9 cellular contexts compared by ENCODE assay signal in the genomic region with DNA sequence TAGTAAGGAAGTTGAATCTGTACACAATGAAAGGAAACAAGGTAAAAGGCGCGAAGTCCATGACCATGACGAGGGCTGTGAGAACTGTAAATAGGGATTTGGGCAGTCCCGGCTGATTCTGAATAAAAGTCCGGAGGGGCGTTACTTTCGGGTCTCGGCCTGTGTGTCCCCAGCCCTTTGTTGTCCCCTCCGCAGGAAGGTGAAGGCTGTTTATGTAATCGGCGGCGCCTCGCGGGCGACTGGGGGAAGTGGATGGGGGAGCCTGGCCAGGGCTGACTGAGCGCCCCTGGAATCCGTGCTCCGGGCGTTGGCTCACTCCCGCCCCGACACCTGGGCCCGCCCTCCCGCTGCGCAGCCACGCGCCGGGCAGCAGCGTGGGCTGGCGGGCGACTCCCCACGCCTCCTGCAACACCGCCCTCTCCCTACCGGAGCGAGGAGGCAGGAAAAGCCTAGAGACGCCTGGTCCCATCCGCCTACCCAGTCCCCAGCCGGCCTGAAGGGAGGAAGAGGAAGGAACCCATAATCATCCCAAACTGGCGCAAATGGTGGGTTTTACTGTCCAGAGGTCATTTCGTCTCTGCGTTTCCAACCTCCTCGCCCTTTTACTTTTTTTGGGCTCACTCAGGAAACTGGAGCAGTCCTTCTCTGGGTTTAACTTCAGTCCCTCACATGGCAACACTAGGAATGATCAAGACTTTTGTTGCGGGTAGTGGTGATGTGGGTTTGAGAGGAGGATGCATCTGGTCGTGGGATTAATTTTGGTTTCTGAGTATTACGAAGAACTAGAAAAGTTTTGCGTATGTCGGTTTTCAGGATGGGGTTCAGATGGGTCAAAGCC. TPM values are rescaled to one million over a fixed set of nuclear protein-coding genes. Genes with fewer than 3 reads are reported as not detected.
DNase-seq lines count a peak whose midpoint lies in the region; ATAC-seq and TF ChIP-seq lines count a peak whose summit lies in the region.
"Had no signal": no experiment of that assay in that cellular context is flagged by ENCODE, and none has a peak within 500 bp of the region (broad histone marks: within the 10 kb centered on the region; RNA-seq: fewer than 3 reads in every experiment).

No MANE protein-coding gene starts in this region.

- H3K9me3 Mint-ChIP-seq in neural progenitor cell: peaks cover 2% of the 10 kb centered on the region

- ATAC-seq in esophagus mucosa: peak; percentile 83
- no peak for ATAC-seq in HG03520 (IDR thresholded peaks at IDR 0.05; ENCODE audit: unreplicated experiment)

- H3K4me1 Mint-ChIP-seq in neural progenitor cell: peaks cover 28% of the 10 kb centered on the region

- peaks cover 70% of the 10 kb centered on the region for H3K27me3 Mint-ChIP-seq in neural progenitor cell (ENCODE audit: insufficient read depth, low read depth)

- peaks cover 98% of the 10 kb centered on the region for H3K27me3 ChIP-seq in neural progenitor cell

- H3K27ac Mint-ChIP-seq in neural progenitor cell: no peak overlapping the region

- no peak overlapping the region for H3K9ac ChIP-seq in neural progenitor cell

- H3K79me2 ChIP-seq in neural progenitor cell (ENCODE audit: low read depth): no peaks in the 10 kb centered on the region

- H3K4me2 ChIP-seq in neural progenitor cell: peak overlapping the region; percentile 83

- H4K20me1 ChIP-seq in neural progenitor cell (ENCODE audit: low read depth): peaks cover 28% of the 10 kb centered on the region

- H3K27ac ChIP-seq in VCaP: peak overlapping the region; percentile 26; the same call in 1 of the 2 replicates
- H3K27ac ChIP-seq in neural progenitor cell: no peak overlapping the region

- H3F3A ChIP-seq in neural progenitor cell (ENCODE audit: low read depth): peaks cover 22% of the 10 kb centered on the region

- H3K36me3 ChIP-seq in neural progenitor cell: no peaks in the 10 kb centered on the region

- H3K4me3 ChIP-seq in neural progenitor cell: peak overlapping the region; percentile 15

- H3K4me1 ChIP-seq in neural progenitor cell: peaks cover 14% of the 10 kb centered on the region

- TF ChIP-seq CTCF in VCaP (conservative IDR thresholded peaks at IDR 0.05) (peak; percentile 37), neural progenitor cell (IDR thresholded peaks at IDR 0.05) (no peak)

- no peaks in the 10 kb centered on the region for H3K9me3 ChIP-seq in neural progenitor cell (ENCODE audit: low read depth)

- no peak overlapping the region for H2AFZ ChIP-seq in neural progenitor cell (replicated peaks)

- no peaks in the 10 kb centered on the region for H3K36me3 Mint-ChIP-seq in neural progenitor cell

- peak; percentile 26 for DNase-seq in NCI-H2227 (lab: John Stamatoyannopoulos, UW; ENCODE audit: unreplicated experiment)
- no peak for DNase-seq in NCI-H2227 treated with DMSO at 0.1 percent for 48 hours (lab: John Stamatoyannopoulos, UW)
- DNase-seq in neural progenitor cell (ENCODE audit: low spot score): peak; percentile 54
- no peak for DNase-seq in NCI-H2029 treated with DMSO at 0.1 percent for 48 hours (lab: John Stamatoyannopoulos, UW)
- DNase-seq in NOMO-1 treated with dmso at 0.1 percent for 144 hours (lab: John Stamatoyannopoulos, UW; ENCODE audit: unreplicated experiment): no peak

- peak overlapping the region; percentile 83 for H3K4me3 Mint-ChIP-seq in neural progenitor cell

RNA-seq across cellular contexts. Expression of gene TRIM31, which starts 12.1 kb away (rescaled TPM):
- total RNA-seq in esophagus mucosa (0.20 TPM), neural progenitor cell (ENCODE audit: low replicate concordance) (not detected in 2 replicates)
- total RNA-seq: activated CD8-positive, alpha-beta memory T cell treated with anti-CD3 and anti-CD28 coated beads for 36 hours had no signal

RNA-seq across cellular contexts. Expression of gene RNF39, which starts 25.2 kb away (rescaled TPM):
- total RNA-seq in esophagus mucosa: 2.6 TPM
- total RNA-seq in neural progenitor cell (ENCODE audit: low replicate concordance): not detected in 2 replicates
- total RNA-seq: activated CD8-positive, alpha-beta memory T cell treated with anti-CD3 and anti-CD28 coated beads for 36 hours had no signal

RNA-seq across cellular contexts. Expression of gene PPP1R11, which starts 33.8 kb away (rescaled TPM):
- total RNA-seq in esophagus mucosa: 46.3 TPM
- 22.7 and 28.4 TPM in 2 replicates for total RNA-seq in neural progenitor cell (ENCODE audit: low replicate concordance)

RNA-seq across cellular contexts. Expression of gene TRIM40, which starts 35.1 kb away (rescaled TPM):
- total RNA-seq in esophagus mucosa (not detected), neural progenitor cell (ENCODE audit: low replicate concordance) (not detected in 2 replicates)
- total RNA-seq: activated CD8-positive, alpha-beta memory T cell treated with anti-CD3 and anti-CD28 coated beads for 36 hours had no signal

RNA-seq across cellular contexts. Expression of gene POLR1H, which starts 39.7 kb away (rescaled TPM):
- total RNA-seq in esophagus mucosa (33.1 TPM), neural progenitor cell (ENCODE audit: low replicate concordance) (25.0 and 34.8 TPM in 2 replicates)

Comparison
In these comparisons a context has a peak if more than half of its experiments do, and no peak if none do; other contexts are left out.
1. DNase-seq: peak in NCI-H2227 (single experiment) and neural progenitor cell (single experiment); none in NCI-H2227 treated with DMSO at 0.1 percent for 48 hours (single experiment), NCI-H2029 treated with DMSO at 0.1 percent for 48 hours (single experiment) and NOMO-1 treated with dmso at 0.1 percent for 144 hours (single experiment).